Comparison of ENCODE assay signal across 9 cellular contexts in genomic region chr22:50528682-50529415, GRCh38. TPM values are rescaled to one million over a fixed set of nuclear protein-coding genes. Genes with fewer than 3 reads are reported as not detected.
DNase-seq lines count a peak whose midpoint lies in the region; ATAC-seq and TF ChIP-seq lines count a peak whose summit lies in the region.
"Had no signal": no experiment of that assay in that cellular context is flagged by ENCODE, and none has a peak within 500 bp of the region (broad histone marks: within the 10 kb centered on the region; RNA-seq: fewer than 3 reads in every experiment).

No MANE protein-coding gene starts in this region.

- WGBS in heart left ventricle, 4 donors, result 59 to 64% (median 62%) methylated on average over 7 to 15 of the region's 15 CpGs
- WGBS in mesenchymal stem cell, result 83% methylated on average over 15 of the region's 15 CpGs

- no peak overlapping the region for H3K4ac ChIP-seq in mesenchymal stem cell (ENCODE audit: low read depth in 1 of 2, low read length in 2 of 2)

- no peak overlapping the region for H2BK120ac ChIP-seq in mesenchymal stem cell (ENCODE audit: low read depth, low read length)

- no peaks in the 10 kb centered on the region for H3K9me3 ChIP-seq in heart left ventricle
- H3K9me3 ChIP-seq in adipocyte (ENCODE audit: control insufficient read depth, low read length), result no peaks in the 10 kb centered on the region
- H3K9me3 ChIP-seq in mesenchymal stem cell (ENCODE audit: control insufficient read depth, low read length), result no peaks in the 10 kb centered on the region
- no peaks in the 10 kb centered on the region for H3K9me3 ChIP-seq in upper lobe of right lung

- peak overlapping the region; percentile 48 to 89 (median 72) for H3K4me3 ChIP-seq in heart left ventricle
- H3K4me3 ChIP-seq in adipocyte (ENCODE audit: low read length), result peak overlapping the region; percentile 79
- H3K4me3 ChIP-seq in mesenchymal stem cell (ENCODE audit: insufficient read depth in 1 of 2, low read depth in 1 of 2, low read length in 2 of 2), result peak overlapping the region in 1 of 2 experiments; percentile 85
- peak overlapping the region; percentile 72 for H3K4me3 ChIP-seq in upper lobe of right lung

- intact Hi-C loops in heart left ventricle (cut with DNase I), result loop anchor here in 3 of 10 donors (1.0 to 10.0 kb wide), 4 partner anchors 33 to 284 kb away; partner anchors contain the start of genes SYCE3 (in 1 of the 3) and TUBGCP6 (in 1 of the 3)
- intact Hi-C loops in Right ventricle myocardium superior (cut with DNase I), result no loop called here
- intact Hi-C loops in upper lobe of right lung (cut with DNase I), result no loop called here

- peak overlapping the region in 1 of 2 experiments; percentile 88 for H3K18ac ChIP-seq in mesenchymal stem cell (ENCODE audit: low read depth in 1 of 2, low read length in 2 of 2)

- H3K23ac ChIP-seq in mesenchymal stem cell (ENCODE audit: low read length in 2 of 2), result no peak overlapping the region

- no peak for ATAC-seq in heart left ventricle
- ATAC-seq in Right ventricle myocardium superior (ENCODE audit: poor library complexity), result no peak
- ATAC-seq in upper lobe of right lung, result no peak
- ATAC-seq in GM21619 (IDR thresholded peaks at IDR 0.05; ENCODE audit: unreplicated experiment), result no peak
- no peak for ATAC-seq in GM21717 (IDR thresholded peaks at IDR 0.05; ENCODE audit: unreplicated experiment)
- ATAC-seq in GM21528 (IDR thresholded peaks at IDR 0.05; ENCODE audit: low FRiP score, unreplicated experiment), result no peak

- H2BK12ac ChIP-seq in mesenchymal stem cell (ENCODE audit: low read length in 2 of 2), result peak overlapping the region in 1 of 2 experiments; percentile 81

- peaks cover 0 to 31% (median 2%) of the 10 kb centered on the region in 9 donors for H3K36me3 ChIP-seq in heart left ventricle
- no peaks in the 10 kb centered on the region for H3K36me3 ChIP-seq in adipocyte (ENCODE audit: control insufficient read depth, insufficient read depth, low read length, severe bottlenecking)
- peaks cover 2 to 8% of the 10 kb centered on the region in 2 experiments for H3K36me3 ChIP-seq in mesenchymal stem cell (ENCODE audit: control insufficient read depth in 1 of 2, insufficient read depth in 2 of 2, low read depth in 1 of 2, low read length in 2 of 2)
- H3K36me3 ChIP-seq in upper lobe of right lung, result peaks cover 3% of the 10 kb centered on the region

- H4K8ac ChIP-seq in mesenchymal stem cell (ENCODE audit: low read length), result no peak overlapping the region

- H4K91ac ChIP-seq in mesenchymal stem cell (ENCODE audit: low read length), result peak overlapping the region; percentile 6

- H3K9ac ChIP-seq in adipocyte (ENCODE audit: low read length), result peak overlapping the region; percentile 89
- peak overlapping the region; percentile 93 for H3K9ac ChIP-seq in mesenchymal stem cell (ENCODE audit: low read length)

- TF ChIP-seq CTCF in heart left ventricle (IDR thresholded peaks at IDR 0.05) (no peak), upper lobe of right lung (IDR thresholded peaks at IDR 0.05) (no peak)

- no peak overlapping the region for H2AK5ac ChIP-seq in mesenchymal stem cell (ENCODE audit: low read length, severe bottlenecking)

- no peak overlapping the region for H3K4me2 ChIP-seq in mesenchymal stem cell (ENCODE audit: low read length, poor library complexity, severe bottlenecking)

- H3K27ac ChIP-seq in heart left ventricle (peak overlapping the region; percentile 78 to 98 (median 94)), mesenchymal stem cell (ENCODE audit: low read length, poor library complexity, severe bottlenecking) (no peak overlapping the region), upper lobe of right lung (peak overlapping the region; percentile 99)

- no peak overlapping the region for H2AFZ ChIP-seq in mesenchymal stem cell (ENCODE audit: low read depth, low read length)

- peak in 2 of 5 donors; percentile 44 to 62 for DNase-seq in heart left ventricle
- DNase-seq in Right ventricle myocardium superior, result no peak
- no peak for DNase-seq in adipocyte (ENCODE audit: low read depth)
- peak; percentile 9 for DNase-seq in mesenchymal stem cell
- DNase-seq in upper lobe of right lung, result no peak

- H3K79me1 ChIP-seq in mesenchymal stem cell (replicated peaks; ENCODE audit: low read length, poor library complexity, severe bottlenecking), result peaks cover 5% of the 10 kb centered on the region

- H3K4me1 ChIP-seq in heart left ventricle (peaks cover 0 to 77% (median 44%) of the 10 kb centered on the region in 12 donors), adipocyte (ENCODE audit: control insufficient read depth, insufficient read depth, low read length) (peaks cover 32% of the 10 kb centered on the region), mesenchymal stem cell (ENCODE audit: control insufficient read depth, insufficient read depth, low read depth, low read length) (peaks cover 55% of the 10 kb centered on the region), upper lobe of right lung (peaks cover 54% of the 10 kb centered on the region)

- H2BK15ac ChIP-seq in mesenchymal stem cell (ENCODE audit: low read depth, poor library complexity, severe bottlenecking), result no peak overlapping the region

- no peak overlapping the region for H2BK5ac ChIP-seq in mesenchymal stem cell (ENCODE audit: low read depth, low read length, poor library complexity, severe bottlenecking)

- no peak for TF ChIP-seq POLR2A in heart left ventricle (IDR thresholded peaks at IDR 0.05)

- peaks cover 0 to 45% (median 4%) of the 10 kb centered on the region in 9 donors for H3K27me3 ChIP-seq in heart left ventricle
- H3K27me3 ChIP-seq in adipocyte (replicated peaks; ENCODE audit: control insufficient read depth, insufficient read depth, low read length), result no peaks in the 10 kb centered on the region
- peaks cover 0 to 27% of the 10 kb centered on the region in 2 experiments for H3K27me3 ChIP-seq in mesenchymal stem cell (ENCODE audit: control insufficient read depth in 1 of 2, insufficient read depth in 1 of 2, low read length in 2 of 2)
- H3K27me3 ChIP-seq in upper lobe of right lung, result no peaks in the 10 kb centered on the region

- H3K14ac ChIP-seq in mesenchymal stem cell (ENCODE audit: low read length in 2 of 2), result no peak overlapping the region

RNA-seq across cellular contexts. Expression of gene TYMP, which starts 1.0 kb away (rescaled TPM):
- total RNA-seq in heart left ventricle (100 to 1,000 TPM in 1 of 9 donors, 10 to 100 TPM in 6, 1 to 10 TPM in 2; 8.3 to 198 (median 21.7) TPM), Right ventricle myocardium superior (11.8 TPM), upper lobe of right lung (122 TPM)
- polyA plus RNA-seq in heart left ventricle, result 10 to 100 TPM; 11.8 to 45.1 TPM
- 18.0 TPM for polyA plus RNA-seq in mesenchymal stem cell (2013, experiment 1 of 2)
- polyA plus RNA-seq in mesenchymal stem cell (2013, experiment 2 of 2), result 17.4 TPM

RNA-seq across cellular contexts. Expression of gene SCO2, which starts 3.5 kb away (rescaled TPM):
- total RNA-seq in heart left ventricle, result 1 to 10 TPM in 2 of 9 donors, under 1 TPM in 2, not detected in 5; 0.67 to 2.6 (median 0.94) TPM
- polyA plus RNA-seq in heart left ventricle, result 1 to 10 TPM in 1 of 2 donors, not detected in 1; 2.0 TPM
- not detected for total RNA-seq in Right ventricle myocardium superior
- polyA plus RNA-seq in mesenchymal stem cell (2013, experiment 1 of 2), result 0.41 TPM
- polyA plus RNA-seq in mesenchymal stem cell (2013, experiment 2 of 2), result 0.84 TPM
- total RNA-seq in upper lobe of right lung, result 3.1 TPM
- total RNA-seq: cerebellum had no signal

RNA-seq across cellular contexts. Expression of gene KLHDC7B, which starts 16.9 kb away (rescaled TPM):
- total RNA-seq in heart left ventricle (1 to 10 TPM in 1 of 9 donors, under 1 TPM in 3, not detected in 5; 0.08 to 1.3 (median 0.14) TPM), Right ventricle myocardium superior (not detected), upper lobe of right lung (0.69 TPM)
- under 1 TPM in 1 of 2 donors, not detected in 1; 0.08 TPM for polyA plus RNA-seq in heart left ventricle
- polyA plus RNA-seq in mesenchymal stem cell (2013, experiment 1 of 2), result 0.48 TPM
- 0.51 TPM for polyA plus RNA-seq in mesenchymal stem cell (2013, experiment 2 of 2)
- total RNA-seq: cerebellum had no signal

RNA-seq across cellular contexts. Expression of gene NCAPH2, which starts 20.8 kb away (rescaled TPM):
- 10 to 100 TPM; 24.7 to 34.5 (median 27.9) TPM for total RNA-seq in heart left ventricle
- polyA plus RNA-seq in heart left ventricle, result 10 to 100 TPM; 33.9 to 43.3 TPM
- total RNA-seq in Right ventricle myocardium superior, result 28.8 TPM
- 11.7 TPM for polyA plus RNA-seq in mesenchymal stem cell (2013, experiment 1 of 2)
- 9.7 TPM for polyA plus RNA-seq in mesenchymal stem cell (2013, experiment 2 of 2)
- 51.8 TPM for total RNA-seq in upper lobe of right lung

RNA-seq across cellular contexts. Expression of gene LMF2, which starts 21.3 kb away (rescaled TPM):
- total RNA-seq in heart left ventricle, result 10 to 100 TPM; 20.9 to 46.5 (median 32.1) TPM
- polyA plus RNA-seq in heart left ventricle, result 10 to 100 TPM; 22.6 to 34.8 TPM
- total RNA-seq in Right ventricle myocardium superior, result 25.3 TPM
- 81.8 TPM for polyA plus RNA-seq in mesenchymal stem cell (2013, experiment 1 of 2)
- polyA plus RNA-seq in mesenchymal stem cell (2013, experiment 2 of 2), result 79.8 TPM
- 65.8 TPM for total RNA-seq in upper lobe of right lung
